Comparison of ENCODE assay signal across 28 cellular contexts in genomic region chr5:172729588-172729987, GRCh38. TPM values are rescaled to one million over a fixed set of nuclear protein-coding genes. Genes with fewer than 3 reads are reported as not detected.
DNase-seq lines count a peak whose midpoint lies in the region; ATAC-seq and TF ChIP-seq lines count a peak whose summit lies in the region.
"Had no signal": no experiment of that assay in that cellular context is flagged by ENCODE, and none has a peak within 500 bp of the region (broad histone marks: within the 10 kb centered on the region; RNA-seq: fewer than 3 reads in every experiment).

No MANE protein-coding gene starts in this region.

- H3K4me1 ChIP-seq in right atrium auricular region, result peaks cover 0 to 28% of the 10 kb centered on the region in 2 donors
- H3K4me1 ChIP-seq in mesenchymal stem cell (ENCODE audit: control insufficient read depth, insufficient read depth, low read depth, low read length), result peaks cover 23% of the 10 kb centered on the region
- peaks cover 0 to 32% (median 24%) of the 10 kb centered on the region in 4 donors for H3K4me1 ChIP-seq in sigmoid colon
- H3K4me1 ChIP-seq: BE2C had no signal

- H2AK5ac ChIP-seq in mesenchymal stem cell (ENCODE audit: low read length, severe bottlenecking), result no peak overlapping the region

- H3K36me3 ChIP-seq in right atrium auricular region (no peaks in the 10 kb centered on the region), mesenchymal stem cell (ENCODE audit: control insufficient read depth in 1 of 2, insufficient read depth in 2 of 2, low read depth in 1 of 2, low read length in 2 of 2) (no peaks in the 10 kb centered on the region), sigmoid colon (no peaks in the 10 kb centered on the region)
- H3K36me3 ChIP-seq: BE2C had no signal

- H3K9ac ChIP-seq in mesenchymal stem cell (ENCODE audit: low read length), result no peak overlapping the region

- no peak overlapping the region for H3K4me2 ChIP-seq in mesenchymal stem cell (ENCODE audit: low read length, poor library complexity, severe bottlenecking)
- H3K4me2 ChIP-seq: GM23338 had no signal

- no peak overlapping the region for H2BK12ac ChIP-seq in mesenchymal stem cell (ENCODE audit: low read length in 2 of 2)

- H3K79me1 ChIP-seq in mesenchymal stem cell (replicated peaks; ENCODE audit: low read length, poor library complexity, severe bottlenecking), result no peaks in the 10 kb centered on the region

- intact Hi-C loops in Right ventricle myocardium inferior (cut with DNase I) (no loop called here), sigmoid colon (cut with DNase I) (no loop called here)

- ATAC-seq in Right ventricle myocardium inferior, result no peak
- ATAC-seq in GM18909 (IDR thresholded peaks at IDR 0.05; ENCODE audit: poor library complexity, unreplicated experiment), result no peak
- ATAC-seq in activated CD4-positive, CD25-positive, alpha-beta regulatory T cell treated with anti-CD3 and anti-CD28 coated beads, Interleukin-2, amount 50 U/mL, for 24 hours, result no peak
- no peak for ATAC-seq in HG03039 (IDR thresholded peaks at IDR 0.05; ENCODE audit: unreplicated experiment)
- ATAC-seq: GM12878, GM23338, Panc1 had no signal

- 92% methylated on average over 13 of the region's 13 CpGs for WGBS in mesenchymal stem cell
- 89 to 94% methylated on average over 13 of the region's 13 CpGs for WGBS in sigmoid colon, 2 donors

- H3K27me3 ChIP-seq in right atrium auricular region, result no peaks in the 10 kb centered on the region
- no peaks in the 10 kb centered on the region for H3K27me3 ChIP-seq in mesenchymal stem cell (ENCODE audit: control insufficient read depth in 1 of 2, insufficient read depth in 1 of 2, low read length in 2 of 2)
- H3K27me3 ChIP-seq in sigmoid colon, result no peaks in the 10 kb centered on the region
- H3K27me3 ChIP-seq: BE2C had no signal

- no peak overlapping the region for H2BK15ac ChIP-seq in mesenchymal stem cell (ENCODE audit: low read depth, poor library complexity, severe bottlenecking)

- no peak overlapping the region for H3K4ac ChIP-seq in mesenchymal stem cell (ENCODE audit: low read depth in 1 of 2, low read length in 2 of 2)

- DNase-seq in Right ventricle myocardium inferior (ENCODE audit: missing footprints), result peak; percentile 60
- no peak for DNase-seq in right atrium auricular region (ENCODE audit: low spot score)
- DNase-seq in mesenchymal stem cell, result no peak
- DNase-seq in sigmoid colon, result peak; percentile 63
- DNase-seq in mesenteric fat pad (ENCODE audit: low spot score), result no peak
- DNase-seq: 8988T; ACHN; BE2C; CD8-positive, alpha-beta memory T cell; DMS 273 treated with DMSO at 0.1 percent for 48 hours; DMS79; EL; GDM1; HCEC 1CT; NCI-H1092 treated with DMSO at 0.1 percent for 48 hours; NCI-H1436; NCI-H187; NCI-H2081 treated with DMSO at 0.1 percent for 48 hours; NCI-H2171; NCI-H226; NCI-H510A; NCI-H69 had no signal

- H4K8ac ChIP-seq in mesenchymal stem cell (ENCODE audit: low read length), result no peak overlapping the region

- no peak overlapping the region for H3K4me3 ChIP-seq in right atrium auricular region
- H3K4me3 ChIP-seq in mesenchymal stem cell (ENCODE audit: insufficient read depth in 1 of 2, low read depth in 1 of 2, low read length in 2 of 2), result no peak overlapping the region
- no peak overlapping the region for H3K4me3 ChIP-seq in sigmoid colon
- H3K4me3 ChIP-seq: GM12878, GM23338 had no signal

- no peak for TF ChIP-seq EP300 in sigmoid colon (IDR thresholded peaks at IDR 0.05)

- no peak overlapping the region for H3K18ac ChIP-seq in mesenchymal stem cell (ENCODE audit: low read depth in 1 of 2, low read length in 2 of 2)

- TF ChIP-seq CTCF in right atrium auricular region (IDR thresholded peaks at IDR 0.05), result no peak
- no peak for TF ChIP-seq CTCF in sigmoid colon (IDR thresholded peaks at IDR 0.05)

- peak overlapping the region; percentile 0 for H4K91ac ChIP-seq in mesenchymal stem cell (ENCODE audit: low read length)

- no peak overlapping the region for H2AFZ ChIP-seq in mesenchymal stem cell (ENCODE audit: low read depth, low read length)
- H2AFZ ChIP-seq: GM23338 had no signal

- H3K27ac ChIP-seq in right atrium auricular region (no peak overlapping the region), mesenchymal stem cell (ENCODE audit: low read length, poor library complexity, severe bottlenecking) (no peak overlapping the region), sigmoid colon (no peak overlapping the region)

- no peak overlapping the region for H2BK120ac ChIP-seq in mesenchymal stem cell (ENCODE audit: low read depth, low read length)

- H3K9me3 ChIP-seq in right atrium auricular region (no peaks in the 10 kb centered on the region), mesenchymal stem cell (ENCODE audit: control insufficient read depth, low read length) (no peaks in the 10 kb centered on the region), sigmoid colon (no peaks in the 10 kb centered on the region)
- H3K9me3 ChIP-seq: BE2C had no signal

- no peak for TF ChIP-seq POLR2A in sigmoid colon (IDR thresholded peaks at IDR 0.05)

- no peak overlapping the region for H3K14ac ChIP-seq in mesenchymal stem cell (ENCODE audit: low read length in 2 of 2)

- H2BK5ac ChIP-seq in mesenchymal stem cell (ENCODE audit: low read depth, low read length, poor library complexity, severe bottlenecking), result no peak overlapping the region

- H3K23ac ChIP-seq in mesenchymal stem cell (ENCODE audit: low read length in 2 of 2), result no peak overlapping the region

RNA-seq across cellular contexts. Expression of gene DUSP1, which starts 41.4 kb away (rescaled TPM):
- total RNA-seq in Right ventricle myocardium inferior, result 103 TPM
- total RNA-seq in right atrium auricular region, result 100 to 1,000 TPM; 804 to 819 TPM
- polyA plus RNA-seq in mesenchymal stem cell (2013, experiment 1 of 2), result 214 TPM
- 205 TPM for polyA plus RNA-seq in mesenchymal stem cell (2013, experiment 2 of 2)
- total RNA-seq in sigmoid colon, result 1,000 to 10,000 TPM in 1 of 4 donors, 100 to 1,000 TPM in 3; 449 to 1,033 (median 779) TPM
- polyA plus RNA-seq in sigmoid colon, result 100 to 1,000 TPM in 2 of 3 donors, 10 to 100 TPM in 1; 99.9 to 253 (median 136) TPM
- total RNA-seq in mesenteric fat pad, result 1,666 TPM

Comparison
In these comparisons a context has a peak if more than half of its experiments do, and no peak if none do; other contexts are left out.
1. DNase-seq: peak in Right ventricle myocardium inferior (single experiment) and sigmoid colon (single experiment); none in right atrium auricular region (single experiment), mesenchymal stem cell (single experiment) and mesenteric fat pad (single experiment).